Comparison of ENCODE assay signal across 29 cellular contexts in the genomic region with DNA sequence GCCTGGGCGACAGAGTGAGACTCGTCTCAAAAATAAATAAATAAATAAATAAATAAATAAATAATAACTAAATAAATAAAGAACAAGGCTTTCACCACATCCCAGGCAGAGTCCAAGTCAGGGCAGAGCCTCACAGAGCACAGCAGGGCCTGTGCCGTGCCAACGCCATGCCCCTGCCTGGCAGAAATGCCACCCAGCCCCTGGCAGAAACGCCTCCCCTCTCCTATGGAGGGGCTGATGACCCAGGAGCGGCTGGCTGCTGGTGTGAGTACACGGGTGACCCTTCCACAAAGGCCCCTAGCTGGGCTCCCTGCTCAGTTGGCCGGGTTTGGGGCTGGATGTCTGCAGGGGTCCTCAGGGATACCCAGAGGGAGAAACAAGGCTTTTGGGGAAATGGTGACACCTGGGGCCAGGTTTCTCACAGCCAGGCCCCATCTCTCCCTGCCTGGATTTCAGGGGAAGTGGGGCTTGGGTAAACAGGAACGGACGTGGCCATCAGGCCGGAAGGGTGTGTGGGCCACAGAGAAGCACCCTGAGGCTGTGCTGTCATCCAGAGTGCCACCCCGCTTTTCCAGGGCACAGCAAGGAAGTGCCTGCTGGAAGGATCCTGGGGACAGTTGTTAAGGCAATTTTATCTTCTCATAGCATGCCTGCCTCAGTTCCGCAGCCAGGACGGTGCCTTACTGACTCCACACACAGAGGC. TPM values are rescaled to one million over a fixed set of nuclear protein-coding genes. Genes with fewer than 3 reads are reported as not detected.
A peak's percentile ranks its signal among the peaks of the same experiment; 100 is the strongest.
DNase-seq lines count a peak whose midpoint lies in the region; ATAC-seq, FAIRE-seq and TF ChIP-seq lines count a peak whose summit lies in the region.
"Had no signal": no experiment of that assay in that cellular context is flagged by ENCODE, and none has a peak within 500 bp of the region (broad histone marks: within the 10 kb centered on the region; RNA-seq: fewer than 3 reads in every experiment).

No MANE protein-coding gene starts in this region.

- TF ChIP-seq CTCF in RWPE1 (conservative IDR thresholded peaks at IDR 0.05; ENCODE audit: low read depth) (no peak), HepG2 (CRISPR knock-in tag; IDR thresholded peaks at IDR 0.05) (no peak), foreskin keratinocyte (conservative IDR thresholded peaks at IDR 0.05) (no peak)

- no peaks in the 10 kb centered on the region for H3K27me3 ChIP-seq in BLaER1 treated with 17β-estradiol and CSF1 and Interleukin-3, amounts not matched to agents 10 nM and 100 nM
- H3K27me3 ChIP-seq in HepG2 (ENCODE audit: control insufficient read depth in 1 of 2, insufficient read depth in 2 of 2, low read length in 2 of 2) (no peaks in the 10 kb centered on the region), skeletal muscle tissue (ENCODE audit: control insufficient read depth in 3 of 3, insufficient read depth in 3 of 3, low read length in 3 of 3) (peaks cover 0 to 8% (median 0%) of the 10 kb centered on the region in 3 donors), foreskin keratinocyte (no peaks in the 10 kb centered on the region)
- H3K27me3 ChIP-seq: esophagus squamous epithelium, heart right ventricle, neural progenitor cell had no signal

- no peak for TF ChIP-seq POLR2A in HepG2 (IDR thresholded peaks at IDR 0.05; ENCODE audit: insufficient read depth in 1 of 2, low read depth in 2 of 2, low read length in 2 of 2)

- TF ChIP-seq EP300 in HepG2 (IDR thresholded peaks at IDR 0.05; ENCODE audit: low read depth in 2 of 2, low read length in 2 of 2), result no peak
- no peak for TF ChIP-seq EP300 in HepG2 (CRISPR knock-in tag; IDR thresholded peaks at IDR 0.05; ENCODE audit: borderline replicate concordance)

- H3K27ac ChIP-seq in BLaER1 treated with 17β-estradiol and CSF1 and Interleukin-3, amounts not matched to agents 10 nM and 100 nM, result peak overlapping the region; percentile 29 to 100 (median 97); a peak in 21 of 22 replicates
- H3K27ac ChIP-seq in RWPE1 (0 out of 2 replicates have a peak overlapping the region, but pooled peaks have one; percentile 4), HepG2 (ENCODE audit: extremely low read length, insufficient read depth, low read length) (no peak overlapping the region), skeletal muscle tissue (ENCODE audit: low read depth, low read length) (no peak overlapping the region), foreskin keratinocyte (no peak overlapping the region)
- H3K27ac ChIP-seq: esophagus squamous epithelium, GM23248, neural progenitor cell had no signal

- no peaks in the 10 kb centered on the region for H3K9me3 ChIP-seq in BLaER1 treated with 17β-estradiol and CSF1 and Interleukin-3, amounts not matched to agents 10 nM and 100 nM (replicated peaks in 1 of 11)
- H3K9me3 ChIP-seq in HepG2 (ENCODE audit: low read length), result no peaks in the 10 kb centered on the region
- H3K9me3 ChIP-seq in skeletal muscle tissue (ENCODE audit: control insufficient read depth in 3 of 3, low read length in 3 of 3), result no peaks in the 10 kb centered on the region
- H3K9me3 ChIP-seq: esophagus squamous epithelium, heart right ventricle had no signal

- peak overlapping the region in 3 of 10 experiments; percentile 12 to 33 (median 12); a peak in 4 of 20 replicates for H3K4me3 ChIP-seq in BLaER1 treated with 17β-estradiol and CSF1 and Interleukin-3, amounts not matched to agents 10 nM and 100 nM
- H3K4me3 ChIP-seq in HepG2 (replicated peaks in 1 of 3; ENCODE audit: insufficient read depth in 1 of 3, low read depth in 2 of 3, low read length in 3 of 3) (no peak overlapping the region), skeletal muscle tissue (ENCODE audit: low read length in 3 of 3) (no peak overlapping the region)
- H3K4me3 ChIP-seq: esophagus squamous epithelium, GM23248, heart right ventricle, neural progenitor cell had no signal

- H3K36me3 ChIP-seq in BLaER1 treated with 17β-estradiol and CSF1 and Interleukin-3, amounts not matched to agents 10 nM and 100 nM, result peaks cover 0 to 42% (median 6%) of the 10 kb centered on the region in 11 experiments; a peak in 12 of 22 replicates
- H3K36me3 ChIP-seq in HepG2 (replicated peaks in 1 of 2; ENCODE audit: control insufficient read depth in 1 of 2, insufficient read depth in 2 of 2, low read length in 2 of 2) (no peaks in the 10 kb centered on the region; a peak in 1 of 5 replicates), skeletal muscle tissue (ENCODE audit: control insufficient read depth in 3 of 3, insufficient read depth in 3 of 3, low read length in 3 of 3) (no peaks in the 10 kb centered on the region)
- H3K36me3 ChIP-seq: esophagus squamous epithelium, heart right ventricle, neural progenitor cell had no signal

- WGBS in HepG2 (ENCODE audit: low lambda C conversion rate), result 95% methylated on average over 9 of the region's 14 CpGs

- no peak for ATAC-seq in HepG2
- no peak for ATAC-seq in foreskin keratinocyte
- ATAC-seq: heart right ventricle, right cardiac atrium had no signal

- peak overlapping the region; percentile 96 to 100 (median 98) for H3K4me2 ChIP-seq in BLaER1 treated with 17β-estradiol and CSF1 and Interleukin-3, amounts not matched to agents 10 nM and 100 nM
- H3K4me2 ChIP-seq in HepG2 (ENCODE audit: low read depth, low read length), result no peak overlapping the region
- H3K4me2 ChIP-seq: neural progenitor cell had no signal

- TF ChIP-seq RAD21 in HepG2 (CRISPR knock-in tag; IDR thresholded peaks at IDR 0.05), result no peak

- in situ Hi-C loops in HepG2 (cut with HindIII; ENCODE audit: extremely low pct_ligation_motif_present, low pct_unique_long_range_greater_than_20kb), result no loop called here

- CTCF ChIA-PET in RWPE1 (lab: Yijun Ruan, JAX) (interaction anchor here (1.0 kb wide), 2 partner anchors 16 to 27 kb away, joined by 4 to 6 read pairs; no protein-coding TSS in a partner anchor), HepG2 (lab: Yijun Ruan, JAX; ENCODE audit: low intra/inter-chr PET ratio, low total read pairs) (no interaction called here)

- POLR2A ChIA-PET in RWPE1 (lab: Yijun Ruan, JAX; ENCODE audit: low non-redundant PET) (no interaction called here), HepG2 (lab: Yijun Ruan, JAX) (interaction anchor here (0.7 kb wide), 1 partner anchor 10 kb away, joined by 3 read pairs; no protein-coding TSS in a partner anchor)

- peak overlapping the region; percentile 2 to 96 (median 46); a peak in 16 of 22 replicates for H3K9ac ChIP-seq in BLaER1 treated with 17β-estradiol and CSF1 and Interleukin-3, amounts not matched to agents 10 nM and 100 nM
- H3K9ac ChIP-seq in HepG2 (ENCODE audit: insufficient read depth, low read depth, low read length) (no peak overlapping the region), skeletal muscle tissue (ENCODE audit: low read depth in 1 of 3, low read length in 3 of 3) (peak overlapping the region in 2 of 3 donors; percentile 16 to 40)
- H3K9ac ChIP-seq: GM23248, neural progenitor cell had no signal

- peaks cover 77 to 95% (median 90%) of the 10 kb centered on the region in 11 experiments for H4K20me1 ChIP-seq in BLaER1 treated with 17β-estradiol and CSF1 and Interleukin-3, amounts not matched to agents 10 nM and 100 nM
- no peaks in the 10 kb centered on the region for H4K20me1 ChIP-seq in HepG2 (ENCODE audit: insufficient read depth, low read length)

- intact Hi-C loops in HepG2 (cut with micrococcal nuclease; ENCODE audit: unreplicated experiment), result no loop called here

- DNase-seq in RWPE1 (ENCODE audit: low spot score) (no peak), HepG2 (ENCODE audit: low spot score) (no peak), foreskin keratinocyte (no peak), GOT3 (lab: John Stamatoyannopoulos, UW) (no peak)
- no peak for DNase-seq in activated CD8-positive, alpha-beta memory T cell treated with anti-CD3 and anti-CD28 coated beads, Interleukin-2, amount 50 U/mL, for 48 hours
- no peak for DNase-seq in stimulated activated CD4-positive, alpha-beta T cell treated with anti-CD3 and anti-CD28 coated beads, Interleukin-4, amount 100 ng/mL, for 4 hours
- DNase-seq: activated CD4-positive, alpha-beta memory T cell treated with anti-CD3 and anti-CD28 coated beads for 36 hours; activated CD4-positive, CD25-positive, alpha-beta regulatory T cell treated with anti-CD3 and anti-CD28 coated beads, Interleukin-2, amount 50 U/mL, for 72 hours; activated CD8-positive, alpha-beta memory T cell treated with anti-CD3 and anti-CD28 coated beads, Interleukin-2, amount 50 U/mL, for 4 hours; activated naive CD4-positive, alpha-beta T cell treated with anti-CD3 and anti-CD28 coated beads for 36 hours; DMS 273 treated with DMSO at 0.1 percent for 48 hours; esophagus squamous epithelium; foreskin melanocyte; GM23248; heart right ventricle; HFFc6; KG1; kidney glomerular epithelial cell; MM.1S; NCI-H1417 treated with DMSO at 0.1 percent for 48 hours; NCI-H2081; SHP77 treated with DMSO at 0.1 percent for 48 hours; stimulated activated CD4-positive, alpha-beta T cell treated with anti-CD3 and anti-CD28 coated beads, Interleukin-4, amount 100 ng/mL, for 1 hour had no signal

- BruUV-seq in HepG2 (replicated peaks; lab: Mats Ljungman, UMichigan), result no TSS peak

- peaks cover 42% of the 10 kb centered on the region for H3K79me2 ChIP-seq in HepG2 (ENCODE audit: insufficient read depth, low read length)

- no peak overlapping the region for H2AFZ ChIP-seq in HepG2 (ENCODE audit: low read length)
- H2AFZ ChIP-seq: GM23248, neural progenitor cell had no signal

- no peak for FAIRE-seq in HepG2 (lab: Jason Lieb, UNC)
- FAIRE-seq: A204.1, endometrium had no signal

- peaks cover 70 to 81% (median 74%) of the 10 kb centered on the region in 10 experiments for H3K4me1 ChIP-seq in BLaER1 treated with 17β-estradiol and CSF1 and Interleukin-3, amounts not matched to agents 10 nM and 100 nM
- H3K4me1 ChIP-seq in HepG2 (ENCODE audit: insufficient read depth, low read length), result peaks cover 51% of the 10 kb centered on the region
- peaks cover 14 to 38% (median 31%) of the 10 kb centered on the region in 3 donors for H3K4me1 ChIP-seq in skeletal muscle tissue (ENCODE audit: control insufficient read depth in 3 of 3, insufficient read depth in 3 of 3, low read length in 3 of 3)
- H3K4me1 ChIP-seq in foreskin keratinocyte, result no peaks in the 10 kb centered on the region

RNA-seq across cellular contexts. Expression of a gene that starts 5.1 kb away (rescaled TPM):
- total RNA-seq in HepG2 (2016; rRNA removed; fragmentation: Illumina TruSeq; extraction: Trizol) (47.6 and 51.7 TPM in 2 replicates), skeletal muscle tissue (10.4 TPM), foreskin keratinocyte (37.0 and 43.1 TPM in 2 replicates)
- total RNA-seq in HepG2 (2016; cell fraction: cytosol; rRNA removed; fragmentation: Illumina TruSeq; extraction: Trizol; ENCODE audit: low read depth), result 16.5 and 25.0 TPM in 2 replicates
- 48.2 and 51.2 TPM in 2 replicates for total RNA-seq in HepG2 (2016; cell fraction: insoluble cytoplasmic fraction; rRNA removed; fragmentation: Illumina TruSeq; extraction: Trizol)
- total RNA-seq in HepG2 (2016; cell fraction: membrane; rRNA removed; fragmentation: Illumina TruSeq; extraction: Trizol), result 24.9 and 33.2 TPM in 2 replicates
- 27.0 and 29.0 TPM in 2 replicates for total RNA-seq in HepG2 (2016; cell fraction: nucleus; rRNA removed; fragmentation: Illumina TruSeq; extraction: Trizol)
- polyA plus RNA-seq in HepG2 (2011; rRNA removed) (35.3 and 44.7 TPM in 2 replicates), foreskin keratinocyte (53.1 and 57.5 TPM in 2 replicates)
- 51.3 and 78.1 TPM in 2 replicates for polyA plus RNA-seq in HepG2 (2011; cell fraction: cytosol; rRNA removed)
- polyA plus RNA-seq in HepG2 (2011; cell fraction: nucleus; rRNA removed), result 37.6 and 38.4 TPM in 2 replicates
- polyA plus RNA-seq in HepG2 (2012), result 16.2 and 31.9 TPM in 2 replicates
- polyA plus RNA-seq in HepG2 (2016; cell fraction: cytosol; fragmentation: Illumina TruSeq; extraction: Trizol; ENCODE audit: low read depth), result 22.8 and 28.7 TPM in 2 replicates
- 39.0 and 42.7 TPM in 2 replicates for polyA plus RNA-seq in HepG2 (2016; cell fraction: insoluble cytoplasmic fraction; fragmentation: Illumina TruSeq; extraction: Trizol; ENCODE audit: low read depth)
- polyA plus RNA-seq in HepG2 (2016; cell fraction: membrane; fragmentation: Illumina TruSeq; extraction: Trizol; ENCODE audit: low read depth), result 26.7 and 27.3 TPM in 2 replicates
- polyA plus RNA-seq in HepG2 (2016; cell fraction: nucleus; fragmentation: Illumina TruSeq; extraction: Trizol; ENCODE audit: insufficient read depth, low read depth), result 47.0 TPM in 2 replicates
- polyA minus RNA-seq in HepG2 (2011; rRNA and poly(A)+ RNA removed; ENCODE audit: low replicate concordance), result 35.1 and 45.0 TPM in 2 replicates
- polyA minus RNA-seq in HepG2 (2011; cell fraction: cytosol; rRNA and poly(A)+ RNA removed), result 15.2 and 16.8 TPM in 2 replicates
- polyA minus RNA-seq in HepG2 (2011; cell fraction: nucleus; rRNA and poly(A)+ RNA removed), result 4.4 and 8.2 TPM in 2 replicates

Comparison
In these comparisons a context has a peak if more than half of its experiments do, and no peak if none do; other contexts are left out.
1. H3K27ac ChIP-seq: peak in BLaER1 treated with 17β-estradiol and CSF1 and Interleukin-3, amounts not matched to agents 10 nM and 100 nM (11 of 11) and RWPE1 (single experiment); none in HepG2 (single experiment), skeletal muscle tissue (single experiment) and foreskin keratinocyte (single experiment).